ENCODE assay signal across 23 cellular contexts in the genomic region with DNA sequence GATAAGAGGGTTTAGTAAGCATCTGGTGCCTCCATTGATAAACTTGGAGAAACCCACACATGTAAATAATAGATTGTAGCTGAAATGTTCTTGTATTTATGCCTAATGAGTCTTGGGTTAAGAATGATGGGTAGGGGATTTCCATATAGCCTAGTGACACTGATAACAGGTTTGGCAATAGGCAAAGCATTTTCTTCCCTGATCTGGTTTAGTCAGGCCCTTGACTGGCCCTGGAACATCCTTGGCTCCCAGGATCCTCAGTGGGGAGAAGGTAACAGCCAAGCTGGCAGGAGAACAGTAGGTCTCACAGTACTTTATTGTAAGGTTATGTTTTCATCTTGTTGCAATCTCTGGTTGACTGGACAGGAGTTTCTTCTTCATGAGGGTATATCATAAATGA.
"Had no signal": no experiment of that assay in that cellular context is flagged by ENCODE, and none has a peak within 500 bp of the region (broad histone marks: within the 10 kb centered on the region; RNA-seq: fewer than 3 reads in every experiment).

No MANE protein-coding gene starts in this region.

- H3K4me3 ChIP-seq: gastroesophageal sphincter, right atrium auricular region, spleen, testis had no signal

- H3K9me3 ChIP-seq: testis had no signal

- ATAC-seq: activated naive CD4-positive, alpha-beta T cell treated with anti-CD3 and anti-CD28 coated beads, Interleukin-2, amount 50 U/mL, for 72 hours; activated T-cell treated with anti-CD3 and anti-CD28 coated beads, Interleukin-2, amount 50 U/mL, for 72 hours; gastroesophageal sphincter; left colon; naive thymus-derived CD4-positive, alpha-beta T cell had no signal

- H3K27ac ChIP-seq: gastroesophageal sphincter, right atrium auricular region, spleen, testis, VCaP had no signal

- DNase-seq: activated CD4-positive, alpha-beta T cell treated with anti-CD3 and anti-CD28 coated beads for 4 hours; activated CD4-positive, alpha-beta T cell treated with anti-CD3 and anti-CD28 coated beads, Interleukin-2, amount 50 U/mL, for 4 hours; activated naive CD4-positive, alpha-beta T cell; activated T-cell treated with anti-CD3 and anti-CD28 coated beads for 4 hours; activated T-cell treated with anti-CD3 and anti-CD28 coated beads, Interleukin-2, amount 50 U/mL, for 72 hours; anterior cingulate cortex; dermis blood vessel endothelial cell; effector CD8-positive, alpha-beta T cell; head of caudate nucleus; hypothalamus; kidney; left colon; mammary epithelial cell; midbrain; naive thymus-derived CD4-positive, alpha-beta T cell; spleen; stimulated activated naive CD4-positive, alpha-beta T cell; T-helper 1 cell; testis had no signal

- H3K27me3 ChIP-seq: gastroesophageal sphincter, right atrium auricular region, spleen, testis had no signal

- H3K36me3 ChIP-seq: gastroesophageal sphincter, right atrium auricular region, spleen had no signal

- H3K4me1 ChIP-seq: right atrium auricular region, spleen, testis had no signal
